In the genomic region with DNA sequence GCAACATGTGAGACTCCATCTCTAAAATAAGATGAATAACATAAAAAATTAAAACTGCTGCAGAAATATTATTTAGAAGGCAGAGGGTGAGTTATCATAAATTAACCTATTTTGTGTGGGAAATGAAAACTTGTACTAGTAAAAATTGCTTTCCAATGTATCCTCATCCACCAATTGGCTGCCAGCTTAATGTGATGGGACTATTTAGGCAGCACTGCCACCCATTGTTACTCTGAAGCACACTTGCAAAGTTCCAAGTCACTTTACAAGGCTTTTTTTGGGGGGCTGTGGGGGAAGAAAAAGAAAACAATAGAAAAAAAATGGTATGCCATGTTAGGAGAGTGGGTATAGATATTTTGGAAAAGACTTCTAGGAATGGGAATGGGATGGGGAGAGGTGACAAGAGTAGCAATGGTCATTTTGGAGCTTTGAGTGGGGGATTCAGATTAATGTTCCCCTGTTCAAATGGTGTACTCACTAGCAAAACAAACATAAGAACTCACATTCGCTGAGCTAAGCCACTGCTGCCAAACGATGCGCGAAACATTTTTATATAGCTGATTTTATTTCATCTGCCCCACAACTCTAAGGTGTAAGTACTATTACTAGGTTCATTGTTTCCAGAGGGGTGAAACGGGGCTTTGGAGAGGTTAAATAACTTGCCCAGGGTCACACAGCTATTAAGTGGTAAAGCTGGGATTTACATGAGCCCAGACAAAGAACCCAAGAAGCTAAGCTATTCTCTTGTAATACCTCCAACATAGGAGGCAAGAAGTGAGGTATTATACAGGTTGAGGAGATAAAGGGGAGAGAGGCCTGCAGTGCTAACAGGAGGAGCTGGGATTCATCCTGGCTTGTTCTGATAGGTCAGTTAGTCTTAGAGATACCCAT, we compare ENCODE assay signal across 29 cellular contexts.
DNase-seq lines count a peak whose midpoint lies in the region; ATAC-seq, FAIRE-seq and TF ChIP-seq lines count a peak whose summit lies in the region.
"Had no signal": no experiment of that assay in that cellular context is flagged by ENCODE, and none has a peak within 500 bp of the region (broad histone marks: within the 10 kb centered on the region; RNA-seq: fewer than 3 reads in every experiment).

No MANE protein-coding gene starts in this region.

- intact Hi-C loops in PC-3 (cut with micrococcal nuclease), result loop anchor here (2.0 to 10.0 kb wide), 3 partner anchors 57 to 77 kb away; no protein-coding TSS in a partner anchor

- H3K9ac ChIP-seq in PC-3 (ENCODE audit: low read length), result no peak overlapping the region

- TF ChIP-seq CTCF in PC-3 (conservative IDR thresholded peaks at IDR 0.05; ENCODE audit: low read depth, low read length) (0 out of 2 replicates have a peak, but pooled peaks have one; percentile 21), mesothelial cell of epicardium (IDR thresholded peaks at IDR 0.05; ENCODE audit: unreplicated experiment) (no peak)

- H3K27ac ChIP-seq in PC-3 (ENCODE audit: low read length), result no peak overlapping the region
- H3K27ac ChIP-seq: gastrocnemius medialis, HL-60, SJSA1 had no signal

- H3K9me2 ChIP-seq in PC-3 (replicated peaks; ENCODE audit: low read length), result no peaks in the 10 kb centered on the region

- H3K27ac Mint-ChIP-seq in mesothelial cell of epicardium, result peak overlapping the region; percentile 58
- H3K27ac Mint-ChIP-seq: activated CD4-positive, alpha-beta T cell treated with anti-CD3 and anti-CD28 coated beads, Interleukin-2, amount 10 ng/mL, durations not matched to agents 24 days and 14 days; CD14-positive monocyte had no signal

- DNase-seq in H7 (peak; percentile 4), PC-3 (no peak), mesothelial cell of epicardium (ENCODE audit: low spot score in 2 of 2, unreplicated experiment in 2 of 2) (no peak), urothelium cell line (ENCODE audit: low spot score) (no peak), KG1 (lab: John Stamatoyannopoulos, UW) (no peak), GM19239 (ENCODE audit: insufficient read length, low spot score) (no peak)
- DNase-seq: activated CD4-positive, alpha-beta T cell treated with anti-CD3 and anti-CD28 coated beads, Interleukin-2, amount 10 ng/mL, durations not matched to agents 24 days and 14 days; activated effector memory CD4-positive, alpha-beta T cell treated with Interleukin-2 at 50 U/mL for 16 hours; activated T-cell treated with anti-CD3 and anti-CD28 coated beads, Interleukin-2, amount 50 U/mL, for 1 hour; amygdala; DMS79 treated with DMSO at 0.1 percent for 48 hours; gastrocnemius medialis; GF-D8; GM23248; left cardiac atrium; mammary epithelial cell; NCI-H1436 treated with DMSO at 0.1 percent for 48 hours; nephron progenitor cell; stimulated activated CD4-positive, alpha-beta T cell treated with anti-CD3 and anti-CD28 coated beads, Interleukin-1b, Interleukin-23, amount 100 ng/mL, for 48 hours; stimulated activated naive CD4-positive, alpha-beta T cell treated with Interleukin-2 at 50 U/mL for 16 hours; T1000 had no signal

- POLR2A ChIA-PET in PC-3 (lab: Charles Lee; ENCODE audit: unreplicated experiment), result no interaction called here

- no peaks in the 10 kb centered on the region for H3K9me3 Mint-ChIP-seq in mesothelial cell of epicardium
- H3K9me3 Mint-ChIP-seq: activated CD4-positive, alpha-beta T cell treated with anti-CD3 and anti-CD28 coated beads, Interleukin-2, amount 10 ng/mL, durations not matched to agents 24 days and 14 days; activated naive CD4-positive, alpha-beta T cell treated with anti-CD3 and anti-CD28 coated beads, Interleukin-2, amount 50 U/mL, for 72 hours; CD14-positive monocyte; nephron progenitor cell had no signal

- no peak for ATAC-seq in PC-3
- no peak for ATAC-seq in GM19397 (IDR thresholded peaks at IDR 0.05; ENCODE audit: unreplicated experiment)
- ATAC-seq: activated naive CD4-positive, alpha-beta T cell treated with anti-CD3 and anti-CD28 coated beads, Interleukin-2, amount 50 U/mL, for 72 hours; gastrocnemius medialis; left cardiac atrium; pancreas had no signal

- no peaks in the 10 kb centered on the region for H4K20me1 ChIP-seq in PC-3 (ENCODE audit: low read length)

- H3K4me3 ChIP-seq in H7 (ENCODE audit: insufficient read depth, low read depth, low read length) (no peak overlapping the region), PC-3 (ENCODE audit: low read length) (no peak overlapping the region)
- H3K4me3 ChIP-seq: gastrocnemius medialis, GM23248, pancreas, SJSA1, thoracic aorta had no signal

- H3K4me2 ChIP-seq in PC-3 (ENCODE audit: low read length), result no peak overlapping the region

- FAIRE-seq in urothelium cell line (lab: Jason Lieb, UNC) (peak; percentile 40), GM19239 (lab: Jason Lieb, UNC) (no peak)
- FAIRE-seq: endothelial cell of umbilical vein, pancreas had no signal

- no peaks in the 10 kb centered on the region for H3K9me3 ChIP-seq in PC-3 (ENCODE audit: low read length)
- H3K9me3 ChIP-seq: gastrocnemius medialis, pancreas, SJSA1, thoracic aorta had no signal

- no peaks in the 10 kb centered on the region for H3K36me3 ChIP-seq in H7 (replicated peaks; ENCODE audit: control insufficient read depth, insufficient read depth, low read length)
- H3K36me3 ChIP-seq in PC-3 (ENCODE audit: low read depth, low read length), result no peaks in the 10 kb centered on the region
- H3K36me3 ChIP-seq: gastrocnemius medialis, pancreas, SJSA1, thoracic aorta had no signal

- H3K4me3 Mint-ChIP-seq in mesothelial cell of epicardium, result no peak overlapping the region
- H3K4me3 Mint-ChIP-seq: activated CD4-positive, alpha-beta T cell treated with anti-CD3 and anti-CD28 coated beads, Interleukin-2, amount 10 ng/mL, durations not matched to agents 24 days and 14 days; nephron progenitor cell had no signal

- CTCF ChIA-PET in PC-3 (lab: Charles Lee), result interaction anchor here (0.5 to 0.7 kb wide), 2 partner anchors 62 to 69 kb away, joined by 4 read pairs; no protein-coding TSS in a partner anchor

- H3K27me3 ChIP-seq in H7 (ENCODE audit: control insufficient read depth, insufficient read depth, low read length) (no peaks in the 10 kb centered on the region), PC-3 (ENCODE audit: low read length) (no peaks in the 10 kb centered on the region)
- H3K27me3 ChIP-seq: gastrocnemius medialis, pancreas, SJSA1 had no signal

- H3K4me1 Mint-ChIP-seq in mesothelial cell of epicardium, result peaks cover 80% of the 10 kb centered on the region
- H3K4me1 Mint-ChIP-seq: activated CD4-positive, alpha-beta T cell treated with anti-CD3 and anti-CD28 coated beads, Interleukin-2, amount 10 ng/mL, durations not matched to agents 24 days and 14 days had no signal

- H3K4me1 ChIP-seq in PC-3 (ENCODE audit: insufficient read depth, low read length), result peaks cover 35% of the 10 kb centered on the region
- H3K4me1 ChIP-seq: gastrocnemius medialis had no signal

- no peaks in the 10 kb centered on the region for H3F3A ChIP-seq in PC-3 (ENCODE audit: low read length, unreplicated experiment)

- no peak overlapping the region for H2AFZ ChIP-seq in PC-3 (ENCODE audit: low read length)
- H2AFZ ChIP-seq: GM23248 had no signal

- H3K79me2 ChIP-seq in PC-3 (ENCODE audit: low read length), result no peaks in the 10 kb centered on the region

- no peaks in the 10 kb centered on the region for H3K27me3 Mint-ChIP-seq in mesothelial cell of epicardium (ENCODE audit: low read depth)
- H3K27me3 Mint-ChIP-seq: activated CD4-positive, alpha-beta T cell treated with anti-CD3 and anti-CD28 coated beads, Interleukin-2, amount 10 ng/mL, durations not matched to agents 24 days and 14 days had no signal

- BruUV-seq in PC-3 (replicated peaks; lab: Mats Ljungman, UMichigan), result no TSS peak

- H3K36me3 Mint-ChIP-seq in mesothelial cell of epicardium, result peaks cover 25% of the 10 kb centered on the region
- H3K36me3 Mint-ChIP-seq: activated naive CD4-positive, alpha-beta T cell treated with anti-CD3 and anti-CD28 coated beads, Interleukin-2, amount 50 U/mL, for 72 hours; CD14-positive monocyte had no signal
